21 cellular contexts compared by ENCODE assay signal in the genomic region with DNA sequence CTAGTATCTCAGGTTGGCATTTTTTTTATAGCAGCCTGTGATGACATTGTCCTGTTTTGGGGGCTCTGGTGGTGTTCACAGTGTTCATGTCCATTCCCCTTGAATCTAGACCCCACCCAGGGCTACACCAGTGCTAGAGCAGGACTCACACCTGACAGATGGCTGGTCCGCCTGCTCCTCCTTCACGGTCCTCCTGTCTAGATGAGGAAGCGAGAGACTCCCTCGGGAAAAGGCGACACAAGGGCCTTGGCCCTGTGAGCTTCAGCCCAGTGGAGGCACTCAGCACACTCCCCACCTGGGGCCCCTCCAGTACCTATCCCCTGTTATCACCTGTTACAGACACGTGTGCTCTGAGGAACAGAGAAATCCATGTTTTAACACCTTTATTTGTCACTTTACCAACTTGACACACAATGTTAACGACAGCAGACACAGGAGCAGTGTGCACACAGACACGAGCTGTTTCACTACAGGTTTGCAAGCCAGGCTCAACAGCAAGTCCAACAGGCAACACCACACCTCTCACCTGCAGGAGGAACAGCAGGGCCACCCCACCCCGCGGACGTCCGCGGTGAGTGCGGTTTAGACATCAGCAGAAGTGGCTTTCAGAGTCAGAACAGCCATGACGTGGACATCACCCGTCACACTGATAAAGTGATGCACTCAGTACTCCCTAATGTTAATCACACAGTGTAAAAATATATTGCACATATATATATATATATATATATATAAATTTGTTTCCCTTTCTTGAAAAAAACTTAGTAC. TPM values are rescaled to one million over a fixed set of nuclear protein-coding genes. Genes with fewer than 3 reads are reported as not detected.
"Had no signal": no experiment of that assay in that cellular context is flagged by ENCODE, and none has a peak within 500 bp of the region (broad histone marks: within the 10 kb centered on the region; RNA-seq: fewer than 3 reads in every experiment).

No MANE protein-coding gene starts in this region.

- H3K4me1 ChIP-seq: heart right ventricle, left lung, psoas muscle had no signal

- H3K27me3 Mint-ChIP-seq: naive thymus-derived CD8-positive, alpha-beta T cell had no signal

- H3K27me3 ChIP-seq: heart right ventricle, left lung, neutrophil, stomach had no signal

- H3K4me3 Mint-ChIP-seq: naive thymus-derived CD8-positive, alpha-beta T cell had no signal

- H3K9me3 ChIP-seq: left lung, neutrophil, psoas muscle, stomach, thoracic aorta had no signal

- H3K4me3 ChIP-seq: coronary artery, heart right ventricle, left lung, lung, psoas muscle, skin epidermis, stomach, thoracic aorta had no signal

- DNase-seq: effector CD4-positive, alpha-beta T cell; heart right ventricle; hypothalamus; mesendoderm; naive thymus-derived CD8-positive, alpha-beta T cell; psoas muscle; retina; stimulated activated CD4-positive, alpha-beta T cell treated with anti-CD3 and anti-CD28 coated beads, Interleukin-2, amount 100 ng/mL, for 24 hours; stimulated activated CD4-positive, alpha-beta T cell treated with anti-CD3 and anti-CD28 coated beads, Interleukin-4, amount 100 ng/mL, for 4 hours; stimulated activated naive CD4-positive, alpha-beta T cell; stomach; substantia nigra; trophoblast cell had no signal

- H3K27ac ChIP-seq: coronary artery, heart right ventricle, left lung, neutrophil, psoas muscle, skin epidermis, stomach, thoracic aorta had no signal

- ATAC-seq: heart right ventricle; left lung; naive thymus-derived CD8-positive, alpha-beta T cell; psoas muscle; sciatic nerve had no signal

RNA-seq across cellular contexts. Expression of a gene that starts 33.5 kb away (rescaled TPM):
- total RNA-seq: osteoblast had no signal
